In genomic region chr2:9799729-9800632, GRCh38 we compare ENCODE assay signal across 8 cellular contexts. TPM values are rescaled to one million over a fixed set of nuclear protein-coding genes. Genes with fewer than 3 reads are reported as not detected.
DNase-seq lines count a peak whose midpoint lies in the region; ATAC-seq and TF ChIP-seq lines count a peak whose summit lies in the region.

No MANE protein-coding gene starts in this region.

- no peaks in the 10 kb centered on the region for H3K36me3 ChIP-seq in neuronal stem cell (replicated peaks in 1 of 2; ENCODE audit: control insufficient read depth in 2 of 2, insufficient read depth in 2 of 2, low read length in 2 of 2)

- peak overlapping the region; percentile 38 for H3K23ac ChIP-seq in neuronal stem cell (ENCODE audit: low read depth, low read length, poor library complexity)

- peaks cover 0 to 34% (median 0%) of the 10 kb centered on the region in 3 experiments for H3K27me3 ChIP-seq in neuronal stem cell (ENCODE audit: control insufficient read depth in 3 of 3, insufficient read depth in 3 of 3, low read depth in 1 of 3, low read length in 3 of 3)

- no peak overlapping the region for H3K4me2 ChIP-seq in neuronal stem cell (ENCODE audit: insufficient read depth, low read length, poor library complexity, severe bottlenecking)

- H3K27ac ChIP-seq in neuronal stem cell (replicated peaks; ENCODE audit: low read length) = no peak overlapping the region
- H3K27ac ChIP-seq in substantia nigra (ENCODE audit: low read depth, low read length, poor library complexity, severe bottlenecking) = no peak overlapping the region

- H3K4me3 ChIP-seq in fibroblast of the aortic adventitia (ENCODE audit: low read depth, low read length) (no peak overlapping the region), neuronal stem cell (ENCODE audit: low read length in 2 of 2) (no peak overlapping the region)

- H3K14ac ChIP-seq in neuronal stem cell (ENCODE audit: low read length) = no peak overlapping the region

- H2AFZ ChIP-seq in neuronal stem cell (ENCODE audit: low read length) = no peak overlapping the region

- WGBS in neuronal stem cell (ENCODE audit: extremely low coverage in 2 of 2, insufficient read length in 2 of 2, insufficient replicate concordance in 1 of 2), 2 donors = no CpG with 5 or more reads among the region's 14 CpGs

- no peak overlapping the region for H3K9ac ChIP-seq in neuronal stem cell (ENCODE audit: low read depth, low read length, poor library complexity)

- H2BK15ac ChIP-seq in neuronal stem cell (ENCODE audit: low read length) = no peak overlapping the region

- H2BK5ac ChIP-seq in neuronal stem cell (ENCODE audit: low read length) = no peak overlapping the region

- DNase-seq in DMS53 treated with DMSO at 0.1 percent for 48 hours (lab: John Stamatoyannopoulos, UW; ENCODE audit: unreplicated experiment) (peak; percentile 16), RPMI8226 (peak; percentile 84), fibroblast of the aortic adventitia (ENCODE audit: low read depth) (peak; percentile 81), neuronal stem cell (ENCODE audit: low spot score) (peak; percentile 80), substantia nigra (lab: John Stamatoyannopoulos, UW) (peak in 46 of 49 donors; percentile 11 to 85 (median 64))
- peak; percentile 69 to 75 for DNase-seq in activated T-helper 1 cell treated with anti-CD3 and anti-CD28 coated beads, Interleukin-2, amount 50 U/mL, for 16 hours (ENCODE audit: low read depth in 1 of 2, low spot score in 1 of 2)

- peak; percentile 99 for TF ChIP-seq CTCF in fibroblast of the aortic adventitia (IDR thresholded peaks at IDR 0.05; ENCODE audit: insufficient read depth, low read length)

- ATAC-seq in GM21576 (IDR thresholded peaks at IDR 0.05; ENCODE audit: unreplicated experiment) = peak; percentile 89

- H3K79me1 ChIP-seq in neuronal stem cell (ENCODE audit: low read depth, low read length) = no peaks in the 10 kb centered on the region

- peak overlapping the region; percentile 29 for H3K18ac ChIP-seq in neuronal stem cell (ENCODE audit: low read length)

- H2BK120ac ChIP-seq in neuronal stem cell (ENCODE audit: low read depth, low read length) = no peak overlapping the region

- TF ChIP-seq EP300 in Ishikawa (IDR thresholded peaks at IDR 0.05; ENCODE audit: borderline replicate concordance) = no peak

- TF ChIP-seq RAD21 in Ishikawa (IDR thresholded peaks at IDR 0.05; ENCODE audit: low read depth) = peak; percentile 96

- H2AK5ac ChIP-seq in neuronal stem cell (ENCODE audit: low read depth, low read length) = no peak overlapping the region

- H3K4me1 ChIP-seq in neuronal stem cell (ENCODE audit: control insufficient read depth in 2 of 2, insufficient read depth in 1 of 2, low read depth in 1 of 2, low read length in 2 of 2) = peaks cover 11 to 15% of the 10 kb centered on the region in 2 donors

- no peak overlapping the region for H4K8ac ChIP-seq in neuronal stem cell (ENCODE audit: low read depth, low read length)

- no peak overlapping the region for H2BK12ac ChIP-seq in neuronal stem cell (ENCODE audit: low read length)

- peaks cover 0 to 2% of the 10 kb centered on the region in 2 donors for H3K9me3 ChIP-seq in neuronal stem cell (replicated peaks in 1 of 2; ENCODE audit: control insufficient read depth in 2 of 2, insufficient read depth in 1 of 2, low read depth in 1 of 2, low read length in 2 of 2)

- no peak overlapping the region for H3K4ac ChIP-seq in neuronal stem cell (ENCODE audit: low read length)

- no peak overlapping the region for H4K91ac ChIP-seq in neuronal stem cell (ENCODE audit: low read depth, low read length, poor library complexity)

TF ChIP-seq in Ishikawa, 13 proteins besides CTCF, POLR2A, EP300 and RAD21:
- 0 out of 2 replicates have a peak, but pooled peaks have one; percentile 37 for TF ChIP-seq ZBTB7A (IDR thresholded peaks at IDR 0.05; ENCODE audit: low read depth)
- TF ChIP-seq, protein P1, sequence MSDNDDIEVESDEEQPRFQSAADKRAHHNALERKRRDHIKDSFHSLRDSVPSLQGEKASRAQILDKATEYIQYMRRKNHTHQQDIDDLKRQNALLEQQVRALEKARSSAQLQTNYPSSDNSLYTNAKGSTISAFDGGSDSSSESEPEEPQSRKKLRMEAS (IDR thresholded peaks at IDR 0.05) = peak; percentile 51
- no peak for TF ChIP-seq CREB1 (IDR thresholded peaks at IDR 0.05; ENCODE audit: low read depth)

RNA-seq across cellular contexts. Expression of gene TAF1B, which starts 43.3 kb away (rescaled TPM):
- total RNA-seq in fibroblast of the aortic adventitia (ENCODE audit: low replicate concordance) = 44.0 and 49.3 TPM in 2 replicates
- 20.1 TPM for polyA plus RNA-seq in neuronal stem cell (2013, experiment 1 of 2)
- 21.8 TPM for polyA plus RNA-seq in neuronal stem cell (2013, experiment 2 of 2)

Comparison
In these comparisons a context has a peak if more than half of its experiments do, and no peak if none do; other contexts are left out.
1. DNase-seq: peak in every context shown above with its lines; median percentile 84 in RPMI8226; 81 in fibroblast of the aortic adventitia; 80 in neuronal stem cell; 72 in activated T-helper 1 cell treated with anti-CD3 and anti-CD28 coated beads, Interleukin-2, amount 50 U/mL, for 16 hours; 64 in substantia nigra; 16 in DMS53 treated with DMSO at 0.1 percent for 48 hours.